8 cellular contexts compared by ENCODE assay signal in genomic region chr22:21734540-21735197, GRCh38. TPM values are rescaled to one million over a fixed set of nuclear protein-coding genes. Genes with fewer than 3 reads are reported as not detected.
DNase-seq lines count a peak whose midpoint lies in the region; ATAC-seq and TF ChIP-seq lines count a peak whose summit lies in the region.

No MANE protein-coding gene starts in this region.

- peaks cover 13% of the 10 kb centered on the region for H3K4me1 ChIP-seq in CD4-positive, alpha-beta memory T cell (ENCODE audit: insufficient read depth, low read length)
- peaks cover 10% of the 10 kb centered on the region for H3K4me1 ChIP-seq in mesenchymal stem cell (ENCODE audit: control insufficient read depth, insufficient read depth, low read depth, low read length)

- H3K9me3 Mint-ChIP-seq in CD4-positive, alpha-beta memory T cell: no peaks in the 10 kb centered on the region
- no peaks in the 10 kb centered on the region for H3K9me3 Mint-ChIP-seq in brain

- peaks cover 0 to 4% of the 10 kb centered on the region in 2 donors for H3K36me3 Mint-ChIP-seq in CD4-positive, alpha-beta memory T cell
- H3K36me3 Mint-ChIP-seq in brain: peaks cover 14% of the 10 kb centered on the region

- POLR2A ChIA-PET in CD4-positive, alpha-beta memory T cell (lab: Charles Lee; ENCODE audit: partially characterized antibody): interaction anchor here (1.0 to 2.3 kb wide), 10 partner anchors 9 to 132 kb away, joined by 3 to 33 read pairs (median 3); partner anchors contain the start of gene MAPK1

- WGBS in mesenchymal stem cell: 49% methylated on average over 8 of the region's 8 CpGs

- H3K27ac Mint-ChIP-seq in CD4-positive, alpha-beta memory T cell: peak overlapping the region; percentile 87 to 96 (median 93)
- peak overlapping the region; percentile 86 to 96 (median 94) for H3K27ac Mint-ChIP-seq in brain

- no peak overlapping the region for H2BK5ac ChIP-seq in mesenchymal stem cell (ENCODE audit: low read depth, low read length, poor library complexity, severe bottlenecking)

- H3K18ac ChIP-seq in mesenchymal stem cell (ENCODE audit: low read depth in 1 of 2, low read length in 2 of 2): no peak overlapping the region

- DNase-seq in CD4-positive, alpha-beta memory T cell: peak in 2 of 5 donors; percentile 8 to 23
- DNase-seq in Kasumi-1 (lab: John Stamatoyannopoulos, UW) (peak; percentile 9 to 21), mesenchymal stem cell (no peak), NCI-H510A treated with DMSO at 0.1 percent for 48 hours (lab: John Stamatoyannopoulos, UW) (no peak), SK-N-DZ (ENCODE audit: low spot score) (no peak)

- no peak overlapping the region for H4K8ac ChIP-seq in mesenchymal stem cell (ENCODE audit: low read length)

- H4K91ac ChIP-seq in mesenchymal stem cell (ENCODE audit: low read length): no peak overlapping the region

- CTCF ChIA-PET in CD4-positive, alpha-beta memory T cell (lab: Charles Lee; ENCODE audit: partially characterized antibody): interaction anchor here (1.3 kb wide), 1 partner anchor 238 kb away, joined by 3 read pairs; no protein-coding TSS in a partner anchor

- H3K4me2 ChIP-seq in mesenchymal stem cell (ENCODE audit: low read length, poor library complexity, severe bottlenecking): peak overlapping the region; percentile 95

- H2AFZ ChIP-seq in mesenchymal stem cell (ENCODE audit: low read depth, low read length): no peak overlapping the region

- peaks cover 14 to 19% (median 15%) of the 10 kb centered on the region in 4 donors for H3K4me1 Mint-ChIP-seq in CD4-positive, alpha-beta memory T cell
- H3K4me1 Mint-ChIP-seq in brain: peaks cover 32% of the 10 kb centered on the region

- no peaks in the 10 kb centered on the region for H3K27me3 ChIP-seq in CD4-positive, alpha-beta memory T cell (ENCODE audit: insufficient read depth, low read length)
- peaks cover 24 to 36% of the 10 kb centered on the region in 2 experiments for H3K27me3 ChIP-seq in mesenchymal stem cell (ENCODE audit: control insufficient read depth in 1 of 2, insufficient read depth in 1 of 2, low read length in 2 of 2)

- no peak for ATAC-seq in HG03432 (IDR thresholded peaks at IDR 0.05; ENCODE audit: unreplicated experiment)
- no peak for ATAC-seq in GM21737 (IDR thresholded peaks at IDR 0.05; ENCODE audit: unreplicated experiment)

- H3K27me3 Mint-ChIP-seq in CD4-positive, alpha-beta memory T cell: no peaks in the 10 kb centered on the region
- peaks cover 4% of the 10 kb centered on the region for H3K27me3 Mint-ChIP-seq in brain

- no peak overlapping the region for H2BK120ac ChIP-seq in mesenchymal stem cell (ENCODE audit: low read depth, low read length)

- no peak overlapping the region for H2BK15ac ChIP-seq in mesenchymal stem cell (ENCODE audit: low read depth, poor library complexity, severe bottlenecking)

- H2AK5ac ChIP-seq in mesenchymal stem cell (ENCODE audit: low read length, severe bottlenecking): no peak overlapping the region

- no peaks in the 10 kb centered on the region for H3K36me3 ChIP-seq in CD4-positive, alpha-beta memory T cell (ENCODE audit: insufficient read depth, low read length)
- no peaks in the 10 kb centered on the region for H3K36me3 ChIP-seq in mesenchymal stem cell (ENCODE audit: control insufficient read depth in 1 of 2, insufficient read depth in 2 of 2, low read depth in 1 of 2, low read length in 2 of 2)

- no peak overlapping the region for H2BK12ac ChIP-seq in mesenchymal stem cell (ENCODE audit: low read length in 2 of 2)

- no peaks in the 10 kb centered on the region for H3K79me1 ChIP-seq in mesenchymal stem cell (replicated peaks; ENCODE audit: low read length, poor library complexity, severe bottlenecking)

- peak overlapping the region; percentile 89 to 95 (median 94) for H3K4me3 Mint-ChIP-seq in CD4-positive, alpha-beta memory T cell
- H3K4me3 Mint-ChIP-seq in brain: peak overlapping the region; percentile 91 to 99 (median 98)

- H3K23ac ChIP-seq in mesenchymal stem cell (ENCODE audit: low read length in 2 of 2): no peak overlapping the region

- no peak overlapping the region for H3K4ac ChIP-seq in mesenchymal stem cell (ENCODE audit: low read depth in 1 of 2, low read length in 2 of 2)

- H3K14ac ChIP-seq in mesenchymal stem cell (ENCODE audit: low read length in 2 of 2): no peak overlapping the region

- H3K27ac ChIP-seq in CD4-positive, alpha-beta memory T cell (ENCODE audit: low read depth, low read length): peak overlapping the region; percentile 63
- no peak overlapping the region for H3K27ac ChIP-seq in mesenchymal stem cell (ENCODE audit: low read length, poor library complexity, severe bottlenecking)

- no peaks in the 10 kb centered on the region for H3K9me3 ChIP-seq in CD4-positive, alpha-beta memory T cell (ENCODE audit: control insufficient read depth in 1 of 2, low read length in 2 of 2)
- H3K9me3 ChIP-seq in mesenchymal stem cell (ENCODE audit: control insufficient read depth, low read length): no peaks in the 10 kb centered on the region

- TF ChIP-seq CTCF in brain (conservative IDR thresholded peaks at IDR 0.05): no peak

- intact Hi-C loops in CD4-positive, alpha-beta memory T cell (cut with micrococcal nuclease): loop anchor here (1.0 kb wide), 1 partner anchor 133 kb away; the partner anchor contains the start of gene MAPK1

- H3K9ac ChIP-seq in mesenchymal stem cell (ENCODE audit: low read length): peak overlapping the region; percentile 56

- peak overlapping the region; percentile 7 to 56 for H3K4me3 ChIP-seq in CD4-positive, alpha-beta memory T cell (ENCODE audit: low read length in 2 of 2)
- H3K4me3 ChIP-seq in mesenchymal stem cell (ENCODE audit: insufficient read depth in 1 of 2, low read depth in 1 of 2, low read length in 2 of 2): peak overlapping the region in 1 of 2 experiments; percentile 77

RNA-seq across cellular contexts. Expression of gene YPEL1, which starts 0.9 kb away (rescaled TPM):
- total RNA-seq in CD4-positive, alpha-beta memory T cell: 1 to 10 TPM; 8.0 to 9.8 TPM
- 1 to 10 TPM; 4.9 to 5.3 TPM for polyA plus RNA-seq in CD4-positive, alpha-beta memory T cell
- 35.1 TPM for polyA plus RNA-seq in brain (ENCODE audit: insufficient read depth, low read depth, low replicate concordance)
- polyA plus RNA-seq in mesenchymal stem cell (2013, experiment 1 of 2): 0.48 TPM
- 0.41 TPM for polyA plus RNA-seq in mesenchymal stem cell (2013, experiment 2 of 2)
- polyA plus RNA-seq in SK-N-DZ (2014; cell fraction: cytosol; rRNA removed): 23.2 and 29.1 TPM in 2 replicates
- polyA plus RNA-seq in SK-N-DZ (2014; cell fraction: nucleus; rRNA removed): 31.2 and 44.2 TPM in 2 replicates

Comparison
In these comparisons a context has a peak if more than half of its experiments do, and no peak if none do; other contexts are left out.
1. DNase-seq: peak in Kasumi-1 (2 of 2); none in mesenchymal stem cell (single experiment), NCI-H510A treated with DMSO at 0.1 percent for 48 hours (single experiment) and SK-N-DZ (single experiment).